Comparison of ENCODE assay signal across 23 cellular contexts in the genomic region with DNA sequence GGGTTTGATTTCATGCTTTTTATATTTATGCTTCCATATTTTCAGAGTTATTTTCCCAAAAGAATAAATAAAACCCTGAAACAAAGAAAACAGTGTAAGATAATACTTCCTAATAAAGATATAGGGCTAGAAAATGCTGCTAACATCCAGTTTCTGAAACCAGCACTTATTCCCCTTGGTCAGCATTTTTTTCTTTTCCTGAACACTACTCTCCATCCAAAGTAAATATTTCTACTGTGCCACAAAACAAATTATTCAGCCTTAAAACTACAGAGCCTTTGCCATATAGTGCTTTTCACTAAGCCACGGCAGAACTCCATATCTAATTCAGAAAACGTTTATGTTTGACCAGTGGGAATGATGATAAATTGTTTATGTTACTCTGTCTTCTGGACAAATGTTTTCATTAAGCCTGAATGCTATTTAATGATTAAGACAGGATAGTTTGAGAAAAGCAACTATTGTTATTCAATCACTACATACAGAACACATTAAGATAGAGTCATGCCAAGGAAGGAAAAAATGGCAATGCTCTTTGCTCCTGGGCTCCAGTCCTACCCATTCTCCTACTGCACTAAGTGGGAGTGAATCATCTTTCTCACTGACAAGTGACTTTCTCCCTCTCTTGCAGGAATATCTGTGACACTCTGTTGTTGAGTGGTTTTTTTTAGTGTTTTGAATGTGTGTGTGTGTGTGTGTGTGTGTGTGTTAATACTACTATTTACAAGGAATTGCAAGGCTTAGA.
DNase-seq lines count a peak whose midpoint lies in the region; ATAC-seq and TF ChIP-seq lines count a peak whose summit lies in the region.
"Had no signal": no experiment of that assay in that cellular context is flagged by ENCODE, and none has a peak within 500 bp of the region (broad histone marks: within the 10 kb centered on the region; RNA-seq: fewer than 3 reads in every experiment).

No MANE protein-coding gene starts in this region.

- H2AFZ ChIP-seq in SK-N-SH (ENCODE audit: low read depth) (no peak overlapping the region), fibroblast of lung (ENCODE audit: low read length) (no peak overlapping the region)

- no peaks in the 10 kb centered on the region for H3F3A ChIP-seq in SK-N-SH (replicated peaks; ENCODE audit: insufficient read depth)

- TF ChIP-seq RAD21 in SK-N-SH (IDR thresholded peaks at IDR 0.05; ENCODE audit: low read length): no peak

- DNase-seq in SK-N-SH (no peak), astrocyte of the hippocampus (ENCODE audit: low read depth, low spot score) (peak; percentile 46), fibroblast of lung (ENCODE audit: low read depth in 2 of 2) (peak; percentile 12 to 29), stromal cell of bone marrow (ENCODE audit: low read depth) (peak; percentile 11), cerebellar nuclear complex (lab: John Stamatoyannopoulos, UW) (no peak)
- DNase-seq in central memory CD4-positive, alpha-beta T cell: no peak
- DNase-seq: BE2C; Calu3; CD4-positive, CD25-positive, alpha-beta regulatory T cell; H7; Karpas-422; MG63; NCI-H1048; NCI-H1436 treated with DMSO at 0.1 percent for 48 hours; NCI-H2029; NCI-H2171; NCI-H446; NCI-H69; NK-92 treated with Interleukin-12 subunit alpha and Interleukin-12 subunit beta, amount 100 ng/mL, for 24 hours; Peyer's patch had no signal

- POLR2A ChIA-PET in SK-N-SH (lab: Yijun Ruan, JAX): no interaction called here

- H4K20me1 ChIP-seq in SK-N-SH (ENCODE audit: insufficient read depth) (no peaks in the 10 kb centered on the region), fibroblast of lung (ENCODE audit: control insufficient read depth, extremely low read depth, insufficient read depth, low read length) (no peaks in the 10 kb centered on the region)

- H3K4me1 ChIP-seq in SK-N-SH (ENCODE audit: control insufficient read depth in 1 of 2, insufficient read depth in 2 of 2, low read depth in 1 of 2, low read length in 1 of 2) (no peaks in the 10 kb centered on the region; a peak in 1 of 4 replicates), fibroblast of lung (ENCODE audit: control insufficient read depth, extremely low read depth, insufficient read depth, low read length) (no peaks in the 10 kb centered on the region)
- H3K4me1 ChIP-seq: BE2C, Peyer's patch, SJSA1 had no signal

- WGBS in SK-N-SH (ENCODE audit: low lambda C conversion rate): 66% methylated on average over 2 of the region's 2 CpGs

- H3K4me2 ChIP-seq in SK-N-SH: no peak overlapping the region
- no peak overlapping the region for H3K4me2 ChIP-seq in fibroblast of lung (ENCODE audit: extremely low read depth, insufficient read depth, low read length)

- TF ChIP-seq EP300 in SK-N-SH (IDR thresholded peaks at IDR 0.05; ENCODE audit: borderline replicate concordance in 1 of 2, low read depth in 1 of 2, low read length in 1 of 2): no peak

- H3K9ac ChIP-seq in SK-N-SH: no peak overlapping the region
- no peak overlapping the region for H3K9ac ChIP-seq in fibroblast of lung (ENCODE audit: insufficient read depth, low read length)

- H3K9me3 ChIP-seq in SK-N-SH (no peaks in the 10 kb centered on the region), fibroblast of lung (ENCODE audit: control insufficient read depth, insufficient read depth, low read depth, low read length) (no peaks in the 10 kb centered on the region)
- H3K9me3 ChIP-seq: BE2C, MG63, Peyer's patch, SJSA1 had no signal

- ATAC-seq in SK-N-SH treated with all-trans-retinoic acid at 6 μM for 48 hours (no peak; the same call in 2 of the 3 replicates), GM18907 (IDR thresholded peaks at IDR 0.05; ENCODE audit: unreplicated experiment) (no peak)

- H3K27me3 ChIP-seq in SK-N-SH (ENCODE audit: insufficient read depth): no peaks in the 10 kb centered on the region
- H3K27me3 ChIP-seq in fibroblast of lung (ENCODE audit: control insufficient read depth, insufficient read depth, low read length): no peaks in the 10 kb centered on the region
- H3K27me3 ChIP-seq: BE2C, MG63, Peyer's patch, SJSA1 had no signal

- H3K4me3 ChIP-seq in SK-N-SH (ENCODE audit: low read depth in 2 of 2, low read length in 1 of 2): no peak overlapping the region
- no peak overlapping the region for H3K4me3 ChIP-seq in fibroblast of lung (replicated peaks in 1 of 4; ENCODE audit: control extremely low read depth in 1 of 4, insufficient read depth in 1 of 4, low read depth in 3 of 4, low read length in 4 of 4)
- H3K4me3 ChIP-seq: MG63, Peyer's patch, SJSA1 had no signal

- no peaks in the 10 kb centered on the region for H3K79me2 ChIP-seq in SK-N-SH (ENCODE audit: insufficient read depth)
- no peaks in the 10 kb centered on the region for H3K79me2 ChIP-seq in fibroblast of lung (ENCODE audit: control insufficient read depth, insufficient read depth, low read length)

- CTCF ChIA-PET in SK-N-SH (lab: Yijun Ruan, JAX): interaction anchor here (0.6 to 1.1 kb wide), 2 partner anchors 17 to 553 kb away, joined by 3 read pairs; no protein-coding TSS in a partner anchor

- H3K9me2 ChIP-seq in SK-N-SH: no peaks in the 10 kb centered on the region

- H3K27ac ChIP-seq in SK-N-SH (ENCODE audit: low read depth in 2 of 2, low read length in 1 of 2) (no peak overlapping the region), fibroblast of lung (ENCODE audit: insufficient read depth, low read length) (no peak overlapping the region)
- H3K27ac ChIP-seq: Peyer's patch, SJSA1 had no signal

- H3K36me3 ChIP-seq in SK-N-SH (replicated peaks in 1 of 2; ENCODE audit: control insufficient read depth in 1 of 2, insufficient read depth in 2 of 2, low read length in 1 of 2) (no peaks in the 10 kb centered on the region), fibroblast of lung (ENCODE audit: control insufficient read depth, insufficient read depth, low read length) (no peaks in the 10 kb centered on the region)
- H3K36me3 ChIP-seq: BE2C, MG63, Peyer's patch, SJSA1 had no signal

- TF ChIP-seq CTCF in SK-N-SH (IDR thresholded peaks at IDR 0.05) (no peak), fibroblast of lung (conservative IDR thresholded peaks at IDR 0.05 in 1 of 2, IDR thresholded peaks at IDR 0.05 in 1 of 2; ENCODE audit: low read depth in 1 of 2, low read length in 2 of 2) (no peak)

TF ChIP-seq in SK-N-SH treated with all-trans-retinoic acid at 6 μM for 48 hours, 23 proteins besides CTCF, POLR2A, EP300 and RAD21:
- TF ChIP-seq ISL1 (CRISPR knock-in tag; IDR thresholded peaks at IDR 0.05) (peak; percentile 24; the same call in 1 of the 2 replicates), TOX (CRISPR knock-in tag; IDR thresholded peaks at IDR 0.05; ENCODE audit: borderline replicate concordance) (no peak)

TF ChIP-seq in SK-N-SH, 30 proteins besides CTCF, POLR2A, EP300 and RAD21 (continues in another document):
- TF ChIP-seq ELF1 (IDR thresholded peaks at IDR 0.05) (no peak), MEF2A (IDR thresholded peaks at IDR 0.05; ENCODE audit: borderline replicate concordance, low read depth) (no peak), RFX5 (IDR thresholded peaks at IDR 0.05; ENCODE audit: low read length) (no peak), SIN3A (IDR thresholded peaks at IDR 0.05; ENCODE audit: borderline replicate concordance, low read depth, low read length) (no peak), NFIC (IDR thresholded peaks at IDR 0.05; ENCODE audit: borderline replicate concordance) (no peak), TAF1 (IDR thresholded peaks at IDR 0.05; ENCODE audit: borderline replicate concordance, low read depth, low read length) (no peak), GATA2 (CRISPR knock-in tag; IDR thresholded peaks at IDR 0.05) (no peak), TCF12 (IDR thresholded peaks at IDR 0.05) (no peak), FOXJ3 (CRISPR knock-in tag; IDR thresholded peaks at IDR 0.05) (no peak), MXI1 (IDR thresholded peaks at IDR 0.05; ENCODE audit: low read depth, low read length) (no peak), EZH2phosphoT487 (IDR thresholded peaks at IDR 0.05; ENCODE audit: borderline replicate concordance, low read depth) (no peak), FOXM1 (IDR thresholded peaks at IDR 0.05; ENCODE audit: low read depth) (no peak)
- TF ChIP-seq, protein P1, sequence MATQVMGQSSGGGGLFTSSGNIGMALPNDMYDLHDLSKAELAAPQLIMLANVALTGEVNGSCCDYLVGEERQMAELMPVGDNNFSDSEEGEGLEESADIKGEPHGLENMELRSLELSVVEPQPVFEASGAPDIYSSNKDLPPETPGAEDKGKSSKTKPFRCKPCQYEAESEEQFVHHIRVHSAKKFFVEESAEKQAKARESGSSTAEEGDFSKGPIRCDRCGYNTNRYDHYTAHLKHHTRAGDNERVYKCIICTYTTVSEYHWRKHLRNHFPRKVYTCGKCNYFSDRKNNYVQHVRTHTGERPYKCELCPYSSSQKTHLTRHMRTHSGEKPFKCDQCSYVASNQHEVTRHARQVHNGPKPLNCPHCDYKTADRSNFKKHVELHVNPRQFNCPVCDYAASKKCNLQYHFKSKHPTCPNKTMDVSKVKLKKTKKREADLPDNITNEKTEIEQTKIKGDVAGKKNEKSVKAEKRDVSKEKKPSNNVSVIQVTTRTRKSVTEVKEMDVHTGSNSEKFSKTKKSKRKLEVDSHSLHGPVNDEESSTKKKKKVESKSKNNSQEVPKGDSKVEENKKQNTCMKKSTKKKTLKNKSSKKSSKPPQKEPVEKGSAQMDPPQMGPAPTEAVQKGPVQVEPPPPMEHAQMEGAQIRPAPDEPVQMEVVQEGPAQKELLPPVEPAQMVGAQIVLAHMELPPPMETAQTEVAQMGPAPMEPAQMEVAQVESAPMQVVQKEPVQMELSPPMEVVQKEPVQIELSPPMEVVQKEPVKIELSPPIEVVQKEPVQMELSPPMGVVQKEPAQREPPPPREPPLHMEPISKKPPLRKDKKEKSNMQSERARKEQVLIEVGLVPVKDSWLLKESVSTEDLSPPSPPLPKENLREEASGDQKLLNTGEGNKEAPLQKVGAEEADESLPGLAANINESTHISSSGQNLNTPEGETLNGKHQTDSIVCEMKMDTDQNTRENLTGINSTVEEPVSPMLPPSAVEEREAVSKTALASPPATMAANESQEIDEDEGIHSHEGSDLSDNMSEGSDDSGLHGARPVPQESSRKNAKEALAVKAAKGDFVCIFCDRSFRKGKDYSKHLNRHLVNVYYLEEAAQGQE (IDR thresholded peaks at IDR 0.05; ENCODE audit: low read depth, low read length): no peak

Comparison
In these comparisons a context has a peak if more than half of its experiments do, and no peak if none do; other contexts are left out.
1. DNase-seq: peak in astrocyte of the hippocampus (single experiment), fibroblast of lung (2 of 2) and stromal cell of bone marrow (single experiment); none in SK-N-SH (single experiment), central memory CD4-positive, alpha-beta T cell (single experiment) and cerebellar nuclear complex (0 of 2).